Comparison of ENCODE assay signal across 21 cellular contexts in the genomic region with DNA sequence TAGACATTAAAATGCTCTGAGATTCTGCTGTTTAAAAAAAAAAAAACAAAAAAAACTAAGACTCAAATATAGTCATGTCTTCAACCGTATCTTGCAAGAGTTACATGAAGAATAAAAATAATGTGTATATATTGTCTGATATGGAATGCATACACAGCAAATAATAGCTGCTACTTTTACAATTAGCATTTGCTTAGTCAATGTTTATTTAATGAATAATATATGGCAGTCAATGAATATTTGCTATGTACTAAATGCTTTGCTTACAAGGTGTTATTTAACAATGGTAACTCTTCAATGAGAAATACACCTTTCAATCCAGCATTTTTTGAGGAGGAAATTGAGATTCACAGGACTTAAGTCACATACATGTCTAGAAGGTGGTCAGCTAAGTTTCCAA.
"Had no signal": no experiment of that assay in that cellular context is flagged by ENCODE, and none has a peak within 500 bp of the region (broad histone marks: within the 10 kb centered on the region; RNA-seq: fewer than 3 reads in every experiment).

No MANE protein-coding gene starts in this region.

- DNase-seq: cortex of kidney; effector memory CD8-positive, alpha-beta T cell; erythroblast; glutamatergic neuron; immature natural killer cell; kidney; left cardiac atrium; left ventricle myocardium inferior; lower lobe of right lung; mesendoderm; naive B cell; occipital lobe; pancreas; right cardiac atrium; stimulated activated CD4-positive, alpha-beta T cell treated with anti-CD3 and anti-CD28 coated beads, Interleukin-2, amount 100 ng/mL, for 48 hours; stimulated activated naive CD4-positive, alpha-beta T cell treated with Interleukin-2 at 50 U/mL for 16 hours; tibial artery; upper lobe of left lung; uterus had no signal

- H3K27me3 ChIP-seq: gastroesophageal sphincter, pancreas, tibial artery, upper lobe of left lung, uterus had no signal

- ATAC-seq: effector memory CD8-positive, alpha-beta T cell; gastroesophageal sphincter; left cardiac atrium; lower lobe of right lung; pancreas; right cardiac atrium had no signal

- H3K27ac ChIP-seq: gastroesophageal sphincter, left ventricle myocardium inferior, lower lobe of right lung, pancreas, tibial artery, upper lobe of left lung, uterus had no signal

- H3K36me3 ChIP-seq: gastroesophageal sphincter, left ventricle myocardium inferior, lower lobe of right lung, pancreas, tibial artery, upper lobe of left lung, uterus had no signal

- H3K9me3 ChIP-seq: gastroesophageal sphincter, left ventricle myocardium inferior, lower lobe of right lung, pancreas, tibial artery, upper lobe of left lung, uterus had no signal

- FAIRE-seq: kidney, pancreas had no signal

- H3K4me1 ChIP-seq: gastroesophageal sphincter, left ventricle myocardium inferior, lower lobe of right lung, pancreas, tibial artery, upper lobe of left lung, uterus had no signal

- H3K4me3 ChIP-seq: gastroesophageal sphincter, left ventricle myocardium inferior, lower lobe of right lung, pancreas, smooth muscle cell, tibial artery, upper lobe of left lung, uterus had no signal

- H3K4me2 ChIP-seq: smooth muscle cell had no signal
